ENCODE assay signal across 35 cellular contexts in the genomic region with DNA sequence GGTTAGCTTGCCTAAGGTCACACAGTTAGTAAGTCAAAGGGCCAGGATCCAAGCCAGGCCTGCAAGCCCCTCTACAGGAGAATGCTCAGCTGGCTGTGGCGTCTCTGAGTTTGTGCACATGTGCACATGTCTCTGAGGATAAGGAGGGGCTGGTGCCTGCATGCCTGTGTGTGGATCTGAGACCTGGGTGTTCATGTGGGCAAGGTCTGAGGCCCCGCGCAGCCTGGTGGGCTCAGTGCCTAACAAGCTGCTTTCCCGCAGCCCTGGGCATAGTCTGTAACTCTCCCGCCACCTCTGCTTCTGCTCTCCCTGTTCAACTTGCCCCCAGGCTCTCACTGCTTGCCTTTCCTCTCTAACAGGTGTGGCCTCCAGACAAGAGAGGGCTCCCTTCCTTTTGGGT. TPM values are rescaled to one million over a fixed set of nuclear protein-coding genes. Genes with fewer than 3 reads are reported as not detected.
"Had no signal": no experiment of that assay in that cellular context is flagged by ENCODE, and none has a peak within 500 bp of the region (broad histone marks: within the 10 kb centered on the region; RNA-seq: fewer than 3 reads in every experiment).

No MANE protein-coding gene starts in this region.

- FAIRE-seq: astrocyte, TTC549 had no signal

- H3K36me3 ChIP-seq: adrenal gland, brain microvascular endothelial cell, breast epithelium had no signal

- H3K9me3 ChIP-seq: adrenal gland, body of pancreas, breast epithelium had no signal

- DNase-seq: activated B cell treated with CpG ODN at 0.5 μM for 24 hours; activated CD4-positive, alpha-beta memory T cell treated with anti-CD3 and anti-CD28 coated beads for 36 hours; activated CD4-positive, alpha-beta T cell treated with anti-CD3 and anti-CD28 coated beads for 4 hours; activated CD4-positive, alpha-beta T cell treated with anti-CD3 and anti-CD28 coated beads, Interleukin-2, amount 10 ng/mL, durations not matched to agents 24 days and 14 days; activated CD4-positive, alpha-beta T cell treated with anti-CD3 and anti-CD28 coated beads, Interleukin-2, amount 50 U/mL, for 1 hour; activated CD4-positive, alpha-beta T cell treated with anti-CD3 and anti-CD28 coated beads, Interleukin-2, amount 50 U/mL, for 4 hours; activated CD4-positive, CD25-positive, alpha-beta regulatory T cell treated with anti-CD3 and anti-CD28 coated beads, Interleukin-2, amount 50 U/mL, for 72 hours; activated CD8-positive, alpha-beta memory T cell treated with anti-CD3 and anti-CD28 coated beads, Interleukin-2, amount 50 U/mL, for 4 hours; activated CD8-positive, alpha-beta T cell treated with anti-CD3 and anti-CD28 coated beads for 36 hours; activated effector memory CD4-positive, alpha-beta T cell treated with anti-CD3 and anti-CD28 coated beads, Interleukin-2, amount 50 U/mL, for 16 hours; activated gamma-delta T cell treated with Interleukin-2 at 50 U/mL for 16 hours; activated naive CD4-positive, alpha-beta T cell; activated naive CD4-positive, alpha-beta T cell treated with anti-CD3 and anti-CD28 coated beads for 36 hours; activated naive CD4-positive, alpha-beta T cell treated with anti-CD3 and anti-CD28 coated beads, Interleukin-2, amount 50 U/mL, for 16 hours; activated naive CD8-positive, alpha-beta T cell treated with anti-CD3 and anti-CD28 coated beads for 36 hours; activated T-cell treated with anti-CD3 and anti-CD28 coated beads for 4 hours; activated T-cell treated with anti-CD3 and anti-CD28 coated beads, Interleukin-2, amount 50 U/mL, for 1 hour; activated T-cell treated with anti-CD3 and anti-CD28 coated beads, Interleukin-2, amount 50 U/mL, for 4 hours; activated T-cell treated with anti-CD3 and anti-CD28 coated beads, Interleukin-2, amount 50 U/mL, for 72 hours; adrenal gland; amniotic stem cell; body of pancreas; brain microvascular endothelial cell; central memory CD4-positive, alpha-beta T cell; T-helper 1 cell; T-helper 2 cell; T-helper 9 cell had no signal

- H3K4me1 ChIP-seq: adrenal gland, breast epithelium had no signal

- H3K27ac ChIP-seq: adrenal gland, body of pancreas, brain microvascular endothelial cell, breast epithelium, VCaP had no signal

- H3K27me3 ChIP-seq: adrenal gland, body of pancreas had no signal

- ATAC-seq: activated CD8-positive, alpha-beta T cell treated with anti-CD3 and anti-CD28 coated beads for 36 hours; activated naive CD4-positive, alpha-beta T cell treated with anti-CD3 and anti-CD28 coated beads, Interleukin-2, amount 50 U/mL, for 72 hours; activated T-cell treated with anti-CD3 and anti-CD28 coated beads, Interleukin-2, amount 50 U/mL, for 4 hours; activated T-cell treated with anti-CD3 and anti-CD28 coated beads, Interleukin-2, amount 50 U/mL, for 72 hours; activated T-helper 17 cell treated with anti-CD3 and anti-CD28 coated beads, Interleukin-2, amount 50 U/mL, for 72 hours; body of pancreas had no signal

- H3K4me3 ChIP-seq: adrenal gland, body of pancreas, breast epithelium had no signal

RNA-seq across cellular contexts. Expression of gene SLC6A12, which starts 4.3 kb away (rescaled TPM):
- total RNA-seq: activated B cell treated with CpG ODN at 0.5 μM for 24 hours; activated CD4-positive, alpha-beta T cell treated with anti-CD3 and anti-CD28 coated beads, Interleukin-2, amount 10 ng/mL, durations not matched to agents 24 days and 14 days; activated CD8-positive, alpha-beta T cell treated with anti-CD3 and anti-CD28 coated beads for 36 hours; activated naive CD4-positive, alpha-beta T cell treated with anti-CD3 and anti-CD28 coated beads, Interleukin-2, amount 50 U/mL, for 72 hours; activated naive CD8-positive, alpha-beta T cell treated with anti-CD3 and anti-CD28 coated beads for 36 hours; activated T-helper 1 cell treated with anti-CD3 and anti-CD28 coated beads, Interleukin-12 subunit alpha, Interleukin-12 subunit beta, Interleukin-2, Interleukin-4 antibody, amounts not matched to agents 30 ng/mL and 10 ng/mL and 1 ng/mL, durations not matched to agents 14 hours and 24 hours and 36 hours; activated T-helper 17 cell treated with anti-CD3 and anti-CD28 coated beads, Interleukin-2, amount 50 U/mL, for 72 hours had no signal

RNA-seq across cellular contexts. Expression of gene SLC6A13, which starts 44.4 kb away (rescaled TPM):
- total RNA-seq: activated CD4-positive, alpha-beta T cell treated with anti-CD3 and anti-CD28 coated beads, Interleukin-2, amount 10 ng/mL, durations not matched to agents 24 days and 14 days; activated CD8-positive, alpha-beta T cell treated with anti-CD3 and anti-CD28 coated beads for 36 hours; activated naive CD4-positive, alpha-beta T cell treated with anti-CD3 and anti-CD28 coated beads for 36 hours; activated naive CD4-positive, alpha-beta T cell treated with anti-CD3 and anti-CD28 coated beads, Interleukin-2, amount 50 U/mL, for 72 hours; body of pancreas had no signal
- polyA plus RNA-seq: aorta had no signal
